In the genomic region with DNA sequence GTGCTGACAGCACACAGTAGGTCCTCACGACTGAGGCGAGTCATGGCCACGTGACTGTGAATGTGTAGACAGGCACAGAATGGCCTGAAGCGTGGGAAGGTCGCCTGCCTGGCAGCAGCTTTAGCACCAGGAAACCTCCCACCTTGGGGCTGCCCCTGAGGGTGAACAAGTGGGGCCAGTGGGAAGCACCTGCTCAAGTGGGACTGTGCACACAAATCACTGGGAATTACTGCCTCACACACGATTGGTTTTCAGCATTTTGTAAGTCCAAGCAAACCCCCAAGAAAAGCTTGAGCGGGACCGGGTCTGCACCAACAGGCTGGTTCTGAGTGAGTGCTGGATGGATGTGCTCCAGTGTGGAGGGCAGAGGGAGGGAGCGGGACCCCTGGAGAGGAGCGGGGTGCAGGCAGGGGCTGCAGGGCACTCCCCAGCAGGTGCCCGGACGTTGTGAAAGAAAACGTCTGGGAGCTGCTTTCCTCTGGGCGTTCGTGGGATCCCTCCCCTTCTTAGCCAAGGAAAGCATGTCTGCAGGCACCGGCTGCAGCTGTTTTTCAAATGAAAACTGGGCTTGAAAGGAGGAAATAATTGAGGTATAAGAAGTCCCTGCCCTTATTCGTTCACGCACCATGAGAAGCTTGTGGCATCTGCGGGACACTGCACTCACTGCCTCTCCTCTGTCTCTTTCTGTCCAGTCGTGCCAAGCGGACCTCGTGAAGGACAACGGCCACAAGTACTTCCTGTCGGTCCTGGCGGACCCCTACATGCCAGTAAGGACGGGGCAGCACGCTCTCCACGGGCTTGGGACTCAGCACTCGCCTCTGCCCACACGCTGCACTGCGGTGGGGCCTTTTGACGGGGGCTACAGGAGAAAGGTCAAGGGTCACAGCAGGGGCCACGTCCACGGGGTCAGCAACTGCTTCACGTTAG, we compare ENCODE assay signal across 14 cellular contexts.
DNase-seq lines count a peak whose midpoint lies in the region; ATAC-seq, FAIRE-seq and TF ChIP-seq lines count a peak whose summit lies in the region.
"Had no signal": no experiment of that assay in that cellular context is flagged by ENCODE, and none has a peak within 500 bp of the region (broad histone marks: within the 10 kb centered on the region; RNA-seq: fewer than 3 reads in every experiment).

No MANE protein-coding gene starts in this region.

- H3K27ac Mint-ChIP-seq in activated CD8-positive, alpha-beta T cell treated with anti-CD3 and anti-CD28 coated beads, Interleukin-2, amount 10 ng/mL, durations not matched to agents 7 days and 5 days: peak overlapping the region; percentile 85
- peak overlapping the region in 1 of 2 donors; percentile 65 for H3K27ac Mint-ChIP-seq in stimulated activated naive CD8-positive, alpha-beta T cell treated with anti-CD3 and anti-CD28 coated beads, Interleukin-15, amount 100 ng/mL, for 72 hours

- H2AFZ ChIP-seq in HepG2 (ENCODE audit: low read length): no peak overlapping the region

- H3K4me3 Mint-ChIP-seq in activated CD8-positive, alpha-beta T cell treated with anti-CD3 and anti-CD28 coated beads, Interleukin-2, amount 10 ng/mL, durations not matched to agents 7 days and 5 days: no peak overlapping the region
- peak overlapping the region; percentile 49 to 70 for H3K4me3 Mint-ChIP-seq in stimulated activated naive CD8-positive, alpha-beta T cell treated with anti-CD3 and anti-CD28 coated beads, Interleukin-15, amount 100 ng/mL, for 72 hours

- no peaks in the 10 kb centered on the region for H3K27me3 Mint-ChIP-seq in activated CD8-positive, alpha-beta T cell treated with anti-CD3 and anti-CD28 coated beads, Interleukin-2, amount 10 ng/mL, durations not matched to agents 7 days and 5 days (ENCODE audit: low read depth)
- H3K27me3 Mint-ChIP-seq in stimulated activated naive CD8-positive, alpha-beta T cell treated with anti-CD3 and anti-CD28 coated beads, Interleukin-15, amount 100 ng/mL, for 72 hours: no peaks in the 10 kb centered on the region

- H3K4me3 ChIP-seq in HepG2 (replicated peaks in 1 of 3; ENCODE audit: insufficient read depth in 1 of 3, low read depth in 2 of 3, low read length in 3 of 3): no peak overlapping the region
- H3K4me3 ChIP-seq: breast epithelium, thyroid gland had no signal

- no peaks in the 10 kb centered on the region for H3K79me2 ChIP-seq in HepG2 (ENCODE audit: insufficient read depth, low read length)

- H3K36me3 ChIP-seq in HepG2 (replicated peaks in 1 of 2; ENCODE audit: control insufficient read depth in 1 of 2, insufficient read depth in 2 of 2, low read length in 2 of 2): peaks cover 35 to 53% of the 10 kb centered on the region in 2 experiments
- H3K36me3 ChIP-seq: breast epithelium had no signal

- no peak for TF ChIP-seq RAD21 in HepG2 (CRISPR knock-in tag; IDR thresholded peaks at IDR 0.05)

- no TSS peak for BruUV-seq in HepG2 (replicated peaks; lab: Mats Ljungman, UMichigan)

- TF ChIP-seq CTCF in HepG2 (CRISPR knock-in tag; IDR thresholded peaks at IDR 0.05): no peak

- TF ChIP-seq EP300 in HepG2 (IDR thresholded peaks at IDR 0.05; ENCODE audit: low read depth in 2 of 2, low read length in 2 of 2): no peak
- TF ChIP-seq EP300 in HepG2 (CRISPR knock-in tag; IDR thresholded peaks at IDR 0.05; ENCODE audit: borderline replicate concordance): no peak

- H3K4me1 Mint-ChIP-seq in activated CD8-positive, alpha-beta T cell treated with anti-CD3 and anti-CD28 coated beads, Interleukin-2, amount 10 ng/mL, durations not matched to agents 7 days and 5 days (ENCODE audit: low read depth): peaks cover 52% of the 10 kb centered on the region
- peaks cover 59% of the 10 kb centered on the region for H3K4me1 Mint-ChIP-seq in stimulated activated naive CD8-positive, alpha-beta T cell treated with anti-CD3 and anti-CD28 coated beads, Interleukin-15, amount 100 ng/mL, for 72 hours

- H3K9me3 Mint-ChIP-seq in activated CD8-positive, alpha-beta T cell treated with anti-CD3 and anti-CD28 coated beads, Interleukin-2, amount 10 ng/mL, durations not matched to agents 7 days and 5 days (ENCODE audit: insufficient read depth): no peaks in the 10 kb centered on the region
- H3K9me3 Mint-ChIP-seq in stimulated activated naive CD8-positive, alpha-beta T cell treated with anti-CD3 and anti-CD28 coated beads, Interleukin-15, amount 100 ng/mL, for 72 hours: no peaks in the 10 kb centered on the region

- no peaks in the 10 kb centered on the region for H4K20me1 ChIP-seq in HepG2 (ENCODE audit: insufficient read depth, low read length)

- no peak overlapping the region for H3K9ac ChIP-seq in HepG2 (ENCODE audit: insufficient read depth, low read depth, low read length)

- intact Hi-C loops in HepG2 (cut with micrococcal nuclease; ENCODE audit: unreplicated experiment): no loop called here

- peaks cover 59% of the 10 kb centered on the region for H3K36me3 Mint-ChIP-seq in activated CD8-positive, alpha-beta T cell treated with anti-CD3 and anti-CD28 coated beads, Interleukin-2, amount 10 ng/mL, durations not matched to agents 7 days and 5 days (ENCODE audit: low read depth)

- WGBS in HepG2 (ENCODE audit: low lambda C conversion rate): 96% methylated on average over 35 of the region's 35 CpGs

- CTCF ChIA-PET in activated CD8-positive, alpha-beta T cell treated with anti-CD3 and anti-CD28 coated beads, Interleukin-2, amount 10 ng/mL, durations not matched to agents 7 days and 5 days (lab: Charles Lee): interaction anchor here (0.9 to 1.2 kb wide), 2 partner anchors 8 to 11 kb away, joined by 3 to 4 read pairs; no protein-coding TSS in a partner anchor
- CTCF ChIA-PET in HepG2 (lab: Yijun Ruan, JAX; ENCODE audit: low intra/inter-chr PET ratio, low total read pairs): no interaction called here

- no peak for ATAC-seq in activated CD8-positive, alpha-beta T cell treated with anti-CD3 and anti-CD28 coated beads, Interleukin-2, amount 10 ng/mL, durations not matched to agents 7 days and 5 days
- ATAC-seq in HepG2 (no peak), HG03457 (IDR thresholded peaks at IDR 0.05; ENCODE audit: unreplicated experiment) (no peak)
- ATAC-seq in stimulated activated naive CD8-positive, alpha-beta T cell treated with anti-CD3 and anti-CD28 coated beads, Interleukin-15, amount 100 ng/mL, for 72 hours: no peak

- TF ChIP-seq POLR2A in HepG2 (IDR thresholded peaks at IDR 0.05; ENCODE audit: insufficient read depth in 1 of 2, low read depth in 2 of 2, low read length in 2 of 2): no peak

- POLR2A ChIA-PET in activated CD8-positive, alpha-beta T cell treated with anti-CD3 and anti-CD28 coated beads, Interleukin-2, amount 10 ng/mL, durations not matched to agents 7 days and 5 days (lab: Charles Lee): interaction anchor here (1.0 kb wide), 1 partner anchor 12 kb away, joined by 3 read pairs; no protein-coding TSS in a partner anchor
- POLR2A ChIA-PET in HepG2 (lab: Yijun Ruan, JAX): no interaction called here

- H3K4me1 ChIP-seq in HepG2 (ENCODE audit: insufficient read depth, low read length): no peaks in the 10 kb centered on the region
- H3K4me1 ChIP-seq: breast epithelium, thyroid gland had no signal

- no peak overlapping the region for H3K4me2 ChIP-seq in HepG2 (ENCODE audit: low read depth, low read length)

- H3K27me3 ChIP-seq in HepG2 (ENCODE audit: control insufficient read depth in 1 of 2, insufficient read depth in 2 of 2, low read length in 2 of 2): no peaks in the 10 kb centered on the region
- H3K27me3 ChIP-seq: breast epithelium, thyroid gland had no signal

- no peak for FAIRE-seq in HepG2 (lab: Jason Lieb, UNC)

- DNase-seq in stimulated activated CD4-positive, alpha-beta T cell treated with anti-CD3 and anti-CD28 coated beads, Interleukin-15, amount 100 ng/mL, for 24 hours: peak; percentile 46
- no peak for DNase-seq in stimulated activated CD4-positive, alpha-beta T cell treated with anti-CD3 and anti-CD28 coated beads, Interleukin-1b, Interleukin-23, amount 100 ng/mL, for 48 hours
- DNase-seq in activated CD8-positive, alpha-beta T cell treated with anti-CD3 and anti-CD28 coated beads, Interleukin-2, amount 10 ng/mL, durations not matched to agents 7 days and 5 days: no peak
- DNase-seq in HepG2 (ENCODE audit: low spot score): no peak
- no peak for DNase-seq in stimulated activated naive CD8-positive, alpha-beta T cell treated with anti-CD3 and anti-CD28 coated beads, Interleukin-15, amount 100 ng/mL, for 72 hours
- DNase-seq in SHP77 treated with DMSO at 0.1 percent for 48 hours (lab: John Stamatoyannopoulos, UW): no peak
- no peak for DNase-seq in COLO668 (lab: John Stamatoyannopoulos, UW; ENCODE audit: unreplicated experiment)
- DNase-seq: DMS79; effector CD8-positive, alpha-beta T cell; KBM-7; NCI-H1417; thyroid gland had no signal

- no peak overlapping the region for H3K27ac ChIP-seq in HepG2 (ENCODE audit: extremely low read length, insufficient read depth, low read length)
- H3K27ac ChIP-seq: breast epithelium, thyroid gland had no signal

- in situ Hi-C loops in HepG2 (cut with HindIII; ENCODE audit: extremely low pct_ligation_motif_present, low pct_unique_long_range_greater_than_20kb): no loop called here

- H3K9me3 ChIP-seq in HepG2 (ENCODE audit: low read length): no peaks in the 10 kb centered on the region
- H3K9me3 ChIP-seq: breast epithelium, thyroid gland had no signal

TF ChIP-seq in HepG2, 621 proteins besides CTCF, POLR2A, EP300 and RAD21:
- TF ChIP-seq ZKSCAN1 (IDR thresholded peaks at IDR 0.05; ENCODE audit: low read length): peak; percentile 88
- TF ChIP-seq ZNF317 (CRISPR knock-in tag; IDR thresholded peaks at IDR 0.05): no peak
- no peak for TF ChIP-seq ZNF468 (CRISPR knock-in tag; IDR thresholded peaks at IDR 0.05)
